In genomic region chr10:15859865-15860691, GRCh38 we compare ENCODE assay signal across 1 cellular context.
TF ChIP-seq lines count a peak whose summit lies in the region.

TSS of gene MINDY3 (minus strand) at chr10:15860507. CDS start at chr10:15860299, 208 bp downstream.

TF ChIP-seq in HepG2, 621 proteins besides CTCF, POLR2A, EP300 and RAD21 (continued from another document and continues in another):
- TF ChIP-seq ZBTB10 (CRISPR knock-in tag; IDR thresholded peaks at IDR 0.05; ENCODE audit: borderline replicate concordance) = no peak
- TF ChIP-seq TRIM22 (IDR thresholded peaks at IDR 0.05) = no peak
- TF ChIP-seq ZFP82 (CRISPR knock-in tag; IDR thresholded peaks at IDR 0.05; ENCODE audit: borderline replicate concordance) = no peak
- TF ChIP-seq NFKB2 (CRISPR knock-in tag; IDR thresholded peaks at IDR 0.05; ENCODE audit: borderline replicate concordance) = peak; percentile 78; the same call in 1 of the 2 replicates
- TF ChIP-seq ATF6 (CRISPR knock-in tag; conservative IDR thresholded peaks at IDR 0.05) = no peak
- TF ChIP-seq POLR2AphosphoS2 (IDR thresholded peaks at IDR 0.05; ENCODE audit: low read depth, low read length) = no peak
- TF ChIP-seq ATRX (CRISPR knock-in tag; IDR thresholded peaks at IDR 0.05; ENCODE audit: borderline replicate concordance) = no peak
- peak; percentile 50; the same call in 1 of the 2 replicates for TF ChIP-seq ZZZ3 (CRISPR knock-in tag; IDR thresholded peaks at IDR 0.05; ENCODE audit: borderline replicate concordance)
- TF ChIP-seq MLXIP (CRISPR knock-in tag; IDR thresholded peaks at IDR 0.05; ENCODE audit: borderline replicate concordance) = no peak
- peak; percentile 74 for TF ChIP-seq DRAP1 (CRISPR knock-in tag; IDR thresholded peaks at IDR 0.05)
- no peak for TF ChIP-seq ZBTB3 (CRISPR knock-in tag; IDR thresholded peaks at IDR 0.05; ENCODE audit: borderline replicate concordance, low read depth)
- TF ChIP-seq IRF2 (CRISPR knock-in tag; IDR thresholded peaks at IDR 0.05) = peak; percentile 44; the same call in 1 of the 2 replicates
- TF ChIP-seq ZNF574 (CRISPR knock-in tag; IDR thresholded peaks at IDR 0.05) = peak; percentile 95
- no peak for TF ChIP-seq ZNF430 (CRISPR knock-in tag; IDR thresholded peaks at IDR 0.05)
- TF ChIP-seq GABPA (IDR thresholded peaks at IDR 0.05; ENCODE audit: low read depth, low read length) = peak; percentile 88
- TF ChIP-seq GABPA (CRISPR knock-in tag; IDR thresholded peaks at IDR 0.05; ENCODE audit: low read depth) = peak; percentile 99
- 0 out of 2 replicates have a peak, but pooled peaks have one; percentile 83 for TF ChIP-seq ZNF891 (CRISPR knock-in tag; IDR thresholded peaks at IDR 0.05)
- TF ChIP-seq HOXA7 (CRISPR knock-in tag; IDR thresholded peaks at IDR 0.05) = no peak
- TF ChIP-seq NRL (CRISPR knock-in tag; IDR thresholded peaks at IDR 0.05; ENCODE audit: borderline replicate concordance) = peak; percentile 66; the same call in 1 of the 2 replicates
- TF ChIP-seq JUNB (CRISPR knock-in tag; IDR thresholded peaks at IDR 0.05; ENCODE audit: borderline replicate concordance) = no peak
- no peak for TF ChIP-seq ZNF615 (CRISPR knock-in tag; IDR thresholded peaks at IDR 0.05; ENCODE audit: borderline replicate concordance)
- TF ChIP-seq ZNF331 (CRISPR knock-in tag; IDR thresholded peaks at IDR 0.05) = 0 out of 2 replicates have a peak, but pooled peaks have one; percentile 9
- no peak for TF ChIP-seq ZMAT3 (CRISPR knock-in tag; conservative IDR thresholded peaks at IDR 0.05)
- TF ChIP-seq ZC3H13 (CRISPR knock-in tag; IDR thresholded peaks at IDR 0.05) = 0 out of 2 replicates have a peak, but pooled peaks have one; percentile 67
- no peak for TF ChIP-seq HBP1 (CRISPR knock-in tag; IDR thresholded peaks at IDR 0.05; ENCODE audit: low read depth)
- peak; percentile 84; the same call in 1 of the 2 replicates for TF ChIP-seq CBX5 (CRISPR knock-in tag; IDR thresholded peaks at IDR 0.05; ENCODE audit: borderline replicate concordance)
- TF ChIP-seq EEA1 (CRISPR knock-in tag; IDR thresholded peaks at IDR 0.05; ENCODE audit: borderline replicate concordance) = peak; percentile 7; the same call in 1 of the 2 replicates
- no peak for TF ChIP-seq ZKSCAN5 (CRISPR knock-in tag; IDR thresholded peaks at IDR 0.05)
- TF ChIP-seq ZNF383 (CRISPR knock-in tag; IDR thresholded peaks at IDR 0.05; ENCODE audit: borderline replicate concordance) = no peak
- TF ChIP-seq ZNF326 (CRISPR knock-in tag; IDR thresholded peaks at IDR 0.05; ENCODE audit: borderline replicate concordance) = no peak
- TF ChIP-seq ERF (CRISPR knock-in tag; IDR thresholded peaks at IDR 0.05) = 0 out of 2 replicates have a peak, but pooled peaks have one; percentile 56
- peak; percentile 9; the same call in 1 of the 2 replicates for TF ChIP-seq GFI1 (CRISPR knock-in tag; IDR thresholded peaks at IDR 0.05; ENCODE audit: borderline replicate concordance)
- TF ChIP-seq POLR2G (IDR thresholded peaks at IDR 0.05; ENCODE audit: low read depth, low read length) = peak; percentile 85
- no peak for TF ChIP-seq ZNF512B (CRISPR knock-in tag; IDR thresholded peaks at IDR 0.05; ENCODE audit: borderline replicate concordance)
- TF ChIP-seq ZKSCAN8 (CRISPR knock-in tag; IDR thresholded peaks at IDR 0.05; ENCODE audit: borderline replicate concordance) = no peak
- TF ChIP-seq ZSCAN22 (CRISPR knock-in tag; IDR thresholded peaks at IDR 0.05) = no peak
- no peak for TF ChIP-seq ZNF639 (CRISPR knock-in tag; conservative IDR thresholded peaks at IDR 0.05)
- TF ChIP-seq ZNF879 (CRISPR knock-in tag; IDR thresholded peaks at IDR 0.05) = no peak
- TF ChIP-seq ZFP36L2 (CRISPR knock-in tag; IDR thresholded peaks at IDR 0.05) = peak; percentile 37; the same call in 1 of the 2 replicates
- no peak for TF ChIP-seq ZNF83 (CRISPR knock-in tag; IDR thresholded peaks at IDR 0.05; ENCODE audit: borderline replicate concordance)
